ENCODE assay signal across 1 cellular context in the genomic region with DNA sequence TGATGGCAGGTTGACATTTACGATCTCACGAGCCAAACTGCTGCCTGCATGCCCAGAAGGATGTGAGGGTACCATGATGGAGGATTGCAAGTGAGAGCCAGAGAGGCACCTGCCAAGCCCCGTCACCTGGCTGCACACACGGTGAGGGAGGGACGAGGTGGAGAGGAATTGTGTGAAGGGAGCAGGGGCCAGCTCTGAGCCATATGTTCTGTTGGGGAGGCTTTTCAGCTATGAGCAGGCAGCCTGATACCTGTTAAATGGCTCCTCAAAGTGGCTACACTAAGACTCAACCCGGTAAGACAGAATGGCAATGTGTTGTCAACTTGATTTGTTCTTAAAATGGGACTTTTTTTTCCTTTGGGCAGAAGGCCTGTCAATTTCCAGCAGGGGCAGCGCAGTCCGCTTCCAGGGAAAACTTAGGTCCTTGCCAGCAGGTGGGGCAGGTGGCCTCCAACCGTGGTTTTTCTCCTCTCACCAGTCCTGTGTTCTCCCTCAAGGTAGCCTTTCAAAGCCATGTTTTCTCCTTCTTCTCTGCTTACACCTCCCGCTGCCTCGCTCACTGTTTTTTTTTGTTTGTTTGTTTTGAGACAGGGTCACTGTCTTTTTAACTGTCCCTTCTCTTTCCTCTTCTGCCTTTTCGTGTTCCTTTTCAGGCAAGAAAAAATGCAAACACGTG.
TF ChIP-seq lines count a peak whose summit lies in the region.

No MANE protein-coding gene starts in this region.

TF ChIP-seq in GM12878, 131 proteins besides CTCF, POLR2A, EP300 and RAD21 (continued from another document):
- TF ChIP-seq STAT3 (IDR thresholded peaks at IDR 0.05; ENCODE audit: low read depth, low read length) (no peak), TCF7 (IDR thresholded peaks at IDR 0.05; ENCODE audit: borderline replicate concordance) (no peak), NBN (IDR thresholded peaks at IDR 0.05) (no peak)
- TF ChIP-seq, protein P1, sequence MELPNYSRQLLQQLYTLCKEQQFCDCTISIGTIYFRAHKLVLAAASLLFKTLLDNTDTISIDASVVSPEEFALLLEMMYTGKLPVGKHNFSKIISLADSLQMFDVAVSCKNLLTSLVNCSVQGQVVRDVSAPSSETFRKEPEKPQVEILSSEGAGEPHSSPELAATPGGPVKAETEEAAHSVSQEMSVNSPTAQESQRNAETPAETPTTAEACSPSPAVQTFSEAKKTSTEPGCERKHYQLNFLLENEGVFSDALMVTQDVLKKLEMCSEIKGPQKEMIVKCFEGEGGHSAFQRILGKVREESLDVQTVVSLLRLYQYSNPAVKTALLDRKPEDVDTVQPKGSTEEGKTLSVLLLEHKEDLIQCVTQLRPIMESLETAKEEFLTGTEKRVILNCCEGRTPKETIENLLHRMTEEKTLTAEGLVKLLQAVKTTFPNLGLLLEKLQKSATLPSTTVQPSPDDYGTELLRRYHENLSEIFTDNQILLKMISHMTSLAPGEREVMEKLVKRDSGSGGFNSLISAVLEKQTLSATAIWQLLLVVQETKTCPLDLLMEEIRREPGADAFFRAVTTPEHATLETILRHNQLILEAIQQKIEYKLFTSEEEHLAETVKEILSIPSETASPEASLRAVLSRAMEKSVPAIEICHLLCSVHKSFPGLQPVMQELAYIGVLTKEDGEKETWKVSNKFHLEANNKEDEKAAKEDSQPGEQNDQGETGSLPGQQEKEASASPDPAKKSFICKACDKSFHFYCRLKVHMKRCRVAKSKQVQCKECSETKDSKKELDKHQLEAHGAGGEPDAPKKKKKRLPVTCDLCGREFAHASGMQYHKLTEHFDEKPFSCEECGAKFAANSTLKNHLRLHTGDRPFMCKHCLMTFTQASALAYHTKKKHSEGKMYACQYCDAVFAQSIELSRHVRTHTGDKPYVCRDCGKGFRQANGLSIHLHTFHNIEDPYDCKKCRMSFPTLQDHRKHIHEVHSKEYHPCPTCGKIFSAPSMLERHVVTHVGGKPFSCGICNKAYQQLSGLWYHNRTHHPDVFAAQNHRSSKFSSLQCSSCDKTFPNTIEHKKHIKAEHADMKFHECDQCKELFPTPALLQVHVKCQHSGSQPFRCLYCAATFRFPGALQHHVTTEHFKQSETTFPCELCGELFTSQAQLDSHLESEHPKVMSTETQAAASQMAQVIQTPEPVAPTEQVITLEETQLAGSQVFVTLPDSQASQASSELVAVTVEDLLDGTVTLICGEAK (IDR thresholded peaks at IDR 0.05; ENCODE audit: borderline replicate concordance): no peak
